31 cellular contexts compared by ENCODE assay signal in genomic region chr5:106600803-106601202, GRCh38.
"Had no signal": no experiment of that assay in that cellular context is flagged by ENCODE, and none has a peak within 500 bp of the region (broad histone marks: within the 10 kb centered on the region; RNA-seq: fewer than 3 reads in every experiment).

No MANE protein-coding gene starts in this region.

- H2AFZ ChIP-seq: hepatocyte had no signal

- H3K27me3 Mint-ChIP-seq: activated CD4-positive, alpha-beta T cell treated with anti-CD3 and anti-CD28 coated beads for 36 hours; activated CD8-positive, alpha-beta memory T cell treated with anti-CD3 and anti-CD28 coated beads, Interleukin-2, amount 10 ng/mL, durations not matched to agents 7 days and 5 days; activated naive CD8-positive, alpha-beta T cell treated with anti-CD3 and anti-CD28 coated beads, Interleukin-2, amount 10 ng/mL, durations not matched to agents 7 days and 5 days; natural killer cell treated with Interleukin-12 subunit alpha and Interleukin-12 subunit beta and Interleukin-15 and Interleukin-18, amount 100 ng/mL, for 72 hours; progenitor cell of endocrine pancreas; stimulated activated memory B cell treated with anti-CD40 and anti-IgM and Interleukin-4, amounts not matched to agents 10 μg/mL and 1 μg/mL and 100 μg/mL, for 72 hours; stimulated activated naive CD8-positive, alpha-beta T cell treated with anti-CD3 and anti-CD28 coated beads, Interleukin-15, amount 100 ng/mL, for 72 hours had no signal

- H3K4me3 ChIP-seq: coronary artery, dorsolateral prefrontal cortex, gastroesophageal sphincter, hepatocyte, mucosa of descending colon, ovary, skin epidermis, upper lobe of right lung had no signal

- H3K36me3 ChIP-seq: brain microvascular endothelial cell, gastroesophageal sphincter, neutrophil, ovary, upper lobe of right lung had no signal

- H3K9me3 ChIP-seq: gastroesophageal sphincter, mucosa of descending colon, neutrophil, ovary, upper lobe of right lung had no signal

- H3K4me1 ChIP-seq: gastroesophageal sphincter, upper lobe of right lung had no signal

- H3K36me3 Mint-ChIP-seq: activated CD8-positive, alpha-beta memory T cell treated with anti-CD3 and anti-CD28 coated beads, Interleukin-2, amount 10 ng/mL, durations not matched to agents 7 days and 5 days; activated naive CD8-positive, alpha-beta T cell treated with anti-CD3 and anti-CD28 coated beads, Interleukin-2, amount 10 ng/mL, durations not matched to agents 7 days and 5 days; natural killer cell treated with Interleukin-12 subunit alpha and Interleukin-12 subunit beta and Interleukin-15 and Interleukin-18, amount 100 ng/mL, for 72 hours; stimulated activated memory B cell treated with anti-CD40 and anti-IgM and Interleukin-4, amounts not matched to agents 10 μg/mL and 1 μg/mL and 100 μg/mL, for 72 hours had no signal

- DNase-seq: activated CD4-positive, alpha-beta T cell treated with anti-CD3 and anti-CD28 coated beads for 36 hours; activated CD4-positive, CD25-positive, alpha-beta regulatory T cell; activated CD8-positive, alpha-beta memory T cell treated with anti-CD3 and anti-CD28 coated beads, Interleukin-2, amount 10 ng/mL, durations not matched to agents 7 days and 5 days; activated CD8-positive, alpha-beta T cell treated with anti-CD3 and anti-CD28 coated beads, Interleukin-2, amount 10 ng/mL, durations not matched to agents 7 days and 5 days; activated effector memory CD4-positive, alpha-beta T cell treated with anti-CD3 and anti-CD28 coated beads, Interleukin-2, amount 50 U/mL, for 16 hours; activated naive CD4-positive, alpha-beta T cell treated with anti-CD3 and anti-CD28 coated beads for 36 hours; activated naive CD8-positive, alpha-beta T cell treated with anti-CD3 and anti-CD28 coated beads, Interleukin-2, amount 10 ng/mL, durations not matched to agents 7 days and 5 days; brain microvascular endothelial cell; dorsolateral prefrontal cortex; effector memory CD4-positive, alpha-beta T cell; left ventricle myocardium superior; mucosa of descending colon; ovary; stimulated activated CD4-positive, alpha-beta T cell treated with anti-CD3 and anti-CD28 coated beads, Interleukin-1b, Interleukin-23, amount 100 ng/mL, for 48 hours; stimulated activated CD4-positive, alpha-beta T cell treated with anti-CD3 and anti-CD28 coated beads, Interleukin-4, amount 100 ng/mL, for 4 hours; stimulated activated CD8-positive, alpha-beta memory T cell treated with anti-CD3 and anti-CD28 coated beads, Interleukin-4, amount 100 ng/mL, for 48 hours; stimulated activated naive CD8-positive, alpha-beta T cell treated with anti-CD3 and anti-CD28 coated beads, Interleukin-15, amount 100 ng/mL, for 72 hours; substantia nigra; upper lobe of right lung had no signal

- H3K27me3 ChIP-seq: brain microvascular endothelial cell, dorsolateral prefrontal cortex, gastroesophageal sphincter, hepatocyte, neutrophil, ovary, upper lobe of right lung had no signal

- H3K4me2 ChIP-seq: hepatocyte had no signal

- H3K4me1 Mint-ChIP-seq: activated CD4-positive, alpha-beta T cell treated with anti-CD3 and anti-CD28 coated beads for 36 hours; activated CD8-positive, alpha-beta memory T cell treated with anti-CD3 and anti-CD28 coated beads, Interleukin-2, amount 10 ng/mL, durations not matched to agents 7 days and 5 days; activated naive CD8-positive, alpha-beta T cell treated with anti-CD3 and anti-CD28 coated beads, Interleukin-2, amount 10 ng/mL, durations not matched to agents 7 days and 5 days; stimulated activated memory B cell treated with anti-CD40 and anti-IgM and Interleukin-4, amounts not matched to agents 10 μg/mL and 1 μg/mL and 100 μg/mL, for 72 hours; stimulated activated naive CD8-positive, alpha-beta T cell treated with anti-CD3 and anti-CD28 coated beads, Interleukin-15, amount 100 ng/mL, for 72 hours had no signal

- ATAC-seq: activated CD4-positive, alpha-beta T cell treated with anti-CD3 and anti-CD28 coated beads for 36 hours; activated CD8-positive, alpha-beta memory T cell treated with anti-CD3 and anti-CD28 coated beads, Interleukin-2, amount 10 ng/mL, durations not matched to agents 7 days and 5 days; activated CD8-positive, alpha-beta T cell treated with anti-CD3 and anti-CD28 coated beads, Interleukin-2, amount 10 ng/mL, durations not matched to agents 7 days and 5 days; gastroesophageal sphincter; left ventricle myocardium superior; mucosa of descending colon; natural killer cell treated with Interleukin-12 subunit alpha and Interleukin-12 subunit beta and Interleukin-15 and Interleukin-18, amount 100 ng/mL, for 72 hours; sciatic nerve; stimulated activated memory B cell treated with anti-CD40 and anti-IgM and Interleukin-4, amounts not matched to agents 10 μg/mL and 1 μg/mL and 100 μg/mL, for 72 hours; stimulated activated naive CD8-positive, alpha-beta T cell treated with anti-CD3 and anti-CD28 coated beads, Interleukin-15, amount 100 ng/mL, for 72 hours had no signal

- H3K4me3 Mint-ChIP-seq: activated CD4-positive, alpha-beta T cell treated with anti-CD3 and anti-CD28 coated beads for 36 hours; activated CD8-positive, alpha-beta memory T cell treated with anti-CD3 and anti-CD28 coated beads, Interleukin-2, amount 10 ng/mL, durations not matched to agents 7 days and 5 days; activated CD8-positive, alpha-beta T cell treated with anti-CD3 and anti-CD28 coated beads, Interleukin-2, amount 10 ng/mL, durations not matched to agents 7 days and 5 days; activated naive CD4-positive, alpha-beta T cell treated with anti-CD3 and anti-CD28 coated beads for 36 hours; activated naive CD8-positive, alpha-beta T cell treated with anti-CD3 and anti-CD28 coated beads, Interleukin-2, amount 10 ng/mL, durations not matched to agents 7 days and 5 days; natural killer cell treated with Interleukin-12 subunit alpha and Interleukin-12 subunit beta and Interleukin-15 and Interleukin-18, amount 100 ng/mL, for 72 hours; stimulated activated memory B cell treated with anti-CD40 and anti-IgM and Interleukin-4, amounts not matched to agents 10 μg/mL and 1 μg/mL and 100 μg/mL, for 72 hours; stimulated activated naive CD8-positive, alpha-beta T cell treated with anti-CD3 and anti-CD28 coated beads, Interleukin-15, amount 100 ng/mL, for 72 hours; T-helper 2 cell treated with Interferon-gamma antibody and Interleukin-4, amounts not matched to agents 5 μg/mL and 100 μg/mL, for 36 hours had no signal

- H3K79me2 ChIP-seq: hepatocyte had no signal

- H3K27ac Mint-ChIP-seq: activated CD4-positive, alpha-beta T cell treated with anti-CD3 and anti-CD28 coated beads for 36 hours; activated CD8-positive, alpha-beta memory T cell treated with anti-CD3 and anti-CD28 coated beads, Interleukin-2, amount 10 ng/mL, durations not matched to agents 7 days and 5 days; activated CD8-positive, alpha-beta T cell treated with anti-CD3 and anti-CD28 coated beads, Interleukin-2, amount 10 ng/mL, durations not matched to agents 7 days and 5 days; activated naive CD4-positive, alpha-beta T cell treated with anti-CD3 and anti-CD28 coated beads for 36 hours; activated naive CD8-positive, alpha-beta T cell treated with anti-CD3 and anti-CD28 coated beads, Interleukin-2, amount 10 ng/mL, durations not matched to agents 7 days and 5 days; natural killer cell treated with Interleukin-12 subunit alpha and Interleukin-12 subunit beta and Interleukin-15 and Interleukin-18, amount 100 ng/mL, for 72 hours; progenitor cell of endocrine pancreas; stimulated activated memory B cell treated with anti-CD40 and anti-IgM and Interleukin-4, amounts not matched to agents 10 μg/mL and 1 μg/mL and 100 μg/mL, for 72 hours; stimulated activated naive CD8-positive, alpha-beta T cell treated with anti-CD3 and anti-CD28 coated beads, Interleukin-15, amount 100 ng/mL, for 72 hours; T-helper 2 cell treated with Interferon-gamma antibody and Interleukin-4, amounts not matched to agents 5 μg/mL and 100 μg/mL, for 36 hours had no signal

- FAIRE-seq: astrocyte, endothelial cell of umbilical vein had no signal

- H3K27ac ChIP-seq: brain microvascular endothelial cell, coronary artery, dorsolateral prefrontal cortex, gastroesophageal sphincter, hepatocyte, neutrophil, ovary, skin epidermis, upper lobe of right lung had no signal
